2 cellular contexts compared by ENCODE assay signal in genomic region chr11:89061839-89062238, GRCh38.
A peak's percentile ranks its signal among the peaks of the same experiment; 100 is the strongest.
TF ChIP-seq lines count a peak whose summit lies in the region.

No MANE protein-coding gene starts in this region.

TF ChIP-seq in Ishikawa, 13 proteins besides CTCF, POLR2A, EP300 and RAD21:
- peak; percentile 80 for TF ChIP-seq REST (IDR thresholded peaks at IDR 0.05; ENCODE audit: low read depth)

TF ChIP-seq in SK-N-SH, 30 proteins besides CTCF, POLR2A, EP300 and RAD21:
- peak; percentile 81 for TF ChIP-seq REST (IDR thresholded peaks at IDR 0.05; ENCODE audit: low read depth, low read length)
